Comparison of ENCODE assay signal across 8 cellular contexts in the genomic region with DNA sequence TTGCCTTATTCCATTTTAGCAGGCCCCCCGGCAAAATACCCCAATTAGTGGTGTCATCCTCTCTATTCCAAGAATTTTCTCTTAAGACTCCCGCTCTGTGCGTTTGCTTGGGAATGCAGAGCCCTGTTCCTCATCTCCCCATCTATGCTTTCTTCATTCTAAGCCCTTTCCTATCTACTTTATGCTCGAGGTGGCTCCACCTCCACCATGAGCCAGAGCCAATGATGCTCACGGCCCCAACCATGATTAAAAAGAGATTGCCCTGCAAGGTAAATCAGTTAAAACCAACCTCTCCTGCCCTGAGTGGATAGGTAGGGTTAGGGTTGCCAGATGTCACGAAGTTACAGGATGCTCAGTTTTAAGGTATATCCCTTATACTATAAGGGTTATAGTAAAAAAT. TPM values are rescaled to one million over a fixed set of nuclear protein-coding genes. Genes with fewer than 3 reads are reported as not detected.
A peak's percentile ranks its signal among the peaks of the same experiment; 100 is the strongest.
DNase-seq lines count a peak whose midpoint lies in the region; ATAC-seq, FAIRE-seq and TF ChIP-seq lines count a peak whose summit lies in the region.

No MANE protein-coding gene starts in this region.

- no peak overlapping the region for H3K23ac ChIP-seq in H9 (ENCODE audit: insufficient read length, low read depth, low read length)

- H2BK12ac ChIP-seq in H9 (ENCODE audit: insufficient read length, low read depth, low read length): no peak overlapping the region

- H3K56ac ChIP-seq in H9 (ENCODE audit: insufficient read length, low read depth, low read length): no peak overlapping the region

- no peak overlapping the region for H2BK20ac ChIP-seq in H9 (ENCODE audit: low read depth, low read length, poor library complexity, severe bottlenecking)

- no peak overlapping the region for H3K4ac ChIP-seq in H9 (ENCODE audit: low read depth, low read length)

- CTCF ChIA-PET in endothelial cell of umbilical vein (lab: Charles Lee): interaction anchor here (1.0 to 2.0 kb wide), 4 partner anchors 12 to 31 kb away, joined by 3 to 7 read pairs (median 5); a partner anchor contains a TSS

- dilution Hi-C loops in endothelial cell of umbilical vein (cut with MboI; ENCODE audit: extremely low pct_ligation_motif_present, low sequenced_read_pairs): no loop called here

- no peaks in the 10 kb centered on the region for H3K79me1 ChIP-seq in H9 (ENCODE audit: insufficient read depth, low read depth, low read length, poor library complexity, severe bottlenecking)

- H4K5ac ChIP-seq in H9 (ENCODE audit: insufficient read length, low read depth, low read length): no peak overlapping the region

- no peak overlapping the region for H2BK5ac ChIP-seq in H9 (ENCODE audit: insufficient read length, low read length)

- no peaks in the 10 kb centered on the region for H3K4me1 ChIP-seq in H9 (ENCODE audit: insufficient read depth, low read length)
- H3K4me1 ChIP-seq in endothelial cell of umbilical vein (ENCODE audit: control insufficient read depth, extremely low read depth, insufficient read depth, low read length): peaks cover 3% of the 10 kb centered on the region
- H3K4me1 ChIP-seq in skeletal muscle tissue (ENCODE audit: control insufficient read depth in 3 of 3, insufficient read depth in 3 of 3, low read length in 3 of 3): peaks cover 13 to 31% (median 24%) of the 10 kb centered on the region in 3 donors

- no peaks in the 10 kb centered on the region for H3K27me3 Mint-ChIP-seq in H9 (ENCODE audit: low read depth)

- H2BK120ac ChIP-seq in H9 (ENCODE audit: low read depth, low read length, poor library complexity, severe bottlenecking): no peak overlapping the region

- H3K36me3 Mint-ChIP-seq in H9 (ENCODE audit: insufficient read depth in 1 of 3, low read depth in 3 of 3): peaks cover 0 to 3% (median 1%) of the 10 kb centered on the region in 3 experiments; a peak in 3 of 7 replicates

- H2AFZ ChIP-seq in H9 (ENCODE audit: low read length): peak overlapping the region; percentile 87
- peak overlapping the region; percentile 95 for H2AFZ ChIP-seq in endothelial cell of umbilical vein (ENCODE audit: low read depth, low read length)

- TF ChIP-seq CTCF in H9 (conservative IDR thresholded peaks at IDR 0.05) (no peak), endothelial cell of umbilical vein (IDR thresholded peaks at IDR 0.05; ENCODE audit: extremely low read depth in 1 of 2, insufficient read depth in 1 of 2, low read depth in 1 of 2, low read length in 2 of 2) (no peak)

- H3K79me2 ChIP-seq in H9 (ENCODE audit: insufficient read depth, low read length) (no peaks in the 10 kb centered on the region), endothelial cell of umbilical vein (ENCODE audit: control insufficient read depth, insufficient read depth, low read length) (peaks cover 15% of the 10 kb centered on the region)

- H3K27ac Mint-ChIP-seq in H9: peak overlapping the region in 1 of 3 experiments; percentile 37; a peak in 3 of 7 replicates

- no TSS peak for BruUV-seq in endothelial cell of umbilical vein (replicated peaks; lab: Mats Ljungman, UMichigan)

- H3K14ac ChIP-seq in H9 (ENCODE audit: insufficient read depth, low read length): no peak overlapping the region

- peaks cover 6% of the 10 kb centered on the region for H3K23me2 ChIP-seq in H9 (ENCODE audit: insufficient read length, low read depth, low read length, poor library complexity, severe bottlenecking)

- H4K8ac ChIP-seq in H9 (replicated peaks; ENCODE audit: insufficient read length, low read depth, low read length): no peak overlapping the region

- H3K9me3 ChIP-seq in H9 (ENCODE audit: control insufficient read depth, low read depth, low read length) (no peaks in the 10 kb centered on the region), endothelial cell of umbilical vein (replicated peaks; ENCODE audit: control insufficient read depth, insufficient read depth, low read length) (no peaks in the 10 kb centered on the region), skeletal muscle tissue (ENCODE audit: control insufficient read depth in 3 of 3, low read length in 3 of 3) (no peaks in the 10 kb centered on the region)

- no CpG with 5 or more reads among the region's 6 CpGs for WGBS in H9 (ENCODE audit: extremely low coverage, insufficient read length, low lambda C conversion rate)

- peak overlapping the region; percentile 60 for H3K4me2 ChIP-seq in H9 (ENCODE audit: insufficient read depth, insufficient read length, low read length)
- no peak overlapping the region for H3K4me2 ChIP-seq in endothelial cell of umbilical vein (ENCODE audit: insufficient read depth, low read length)

- no peak overlapping the region for H2BK15ac ChIP-seq in H9 (ENCODE audit: low read depth, low read length)

- H3K36me3 ChIP-seq in endothelial cell of umbilical vein (ENCODE audit: control insufficient read depth in 2 of 2, extremely low read depth in 1 of 2, insufficient read depth in 2 of 2, low read length in 2 of 2): peaks cover 0 to 4% of the 10 kb centered on the region in 2 experiments
- H3K36me3 ChIP-seq in skeletal muscle tissue (ENCODE audit: control insufficient read depth in 3 of 3, insufficient read depth in 3 of 3, low read length in 3 of 3): peaks cover 0 to 5% (median 5%) of the 10 kb centered on the region in 3 donors

- H3K27me3 ChIP-seq in H9 (ENCODE audit: insufficient read depth, low read length) (no peaks in the 10 kb centered on the region), endothelial cell of umbilical vein (ENCODE audit: control insufficient read depth in 2 of 2, insufficient read depth in 2 of 2, low read length in 2 of 2) (no peaks in the 10 kb centered on the region), skeletal muscle tissue (ENCODE audit: control insufficient read depth in 3 of 3, insufficient read depth in 3 of 3, low read length in 3 of 3) (no peaks in the 10 kb centered on the region)

- no peaks in the 10 kb centered on the region for H3K9me1 ChIP-seq in endothelial cell of umbilical vein (replicated peaks; ENCODE audit: control insufficient read depth, extremely low read depth, insufficient read depth, low read length)

- DNase-seq in H9 (peak; percentile 30), SK-N-DZ (ENCODE audit: low spot score) (peak; percentile 78), endothelial cell of umbilical vein (ENCODE audit: low read depth, low spot score) (no peak), CD1c-positive myeloid dendritic cell (ENCODE audit: extremely low spot score) (no peak), GF-D8 (lab: John Stamatoyannopoulos, UW) (no peak), AG20443 (ENCODE audit: low spot score) (no peak)

- no peak overlapping the region for H4K91ac ChIP-seq in H9 (ENCODE audit: insufficient read length, low read depth, low read length)

- intact Hi-C loops in endothelial cell of umbilical vein (cut with micrococcal nuclease): no loop called here

- H2AK5ac ChIP-seq in H9 (ENCODE audit: insufficient read length, low read length): no peak overlapping the region

- H3K9ac ChIP-seq in H9 (ENCODE audit: extremely low read depth, insufficient read length, low read length): peak overlapping the region; percentile 69
- no peak overlapping the region for H3K9ac ChIP-seq in endothelial cell of umbilical vein (replicated peaks; ENCODE audit: extremely low read depth, insufficient read depth, low read length)
- peak overlapping the region; percentile 88 to 97 (median 96) for H3K9ac ChIP-seq in skeletal muscle tissue (ENCODE audit: low read depth in 1 of 3, low read length in 3 of 3)

- H3T11ph ChIP-seq in H9 (ENCODE audit: low read length): no peak overlapping the region

- peaks cover 17% of the 10 kb centered on the region in 2 experiments for H3K4me1 Mint-ChIP-seq in H9

- no peaks in the 10 kb centered on the region for H3K9me3 Mint-ChIP-seq in H9

- no peak overlapping the region for H3K18ac ChIP-seq in H9 (ENCODE audit: insufficient read length, low read depth, low read length)

- ATAC-seq in HG02623 (IDR thresholded peaks at IDR 0.05; ENCODE audit: unreplicated experiment): no peak

- no peak for TF ChIP-seq POLR2A in endothelial cell of umbilical vein (IDR thresholded peaks at IDR 0.05; ENCODE audit: low read depth, low read length)

- no peak for FAIRE-seq in endothelial cell of umbilical vein (lab: Jason Lieb, UNC)

- H4K20me1 ChIP-seq in H9 (ENCODE audit: control insufficient read depth, insufficient read depth, insufficient read length) (no peaks in the 10 kb centered on the region), endothelial cell of umbilical vein (replicated peaks; ENCODE audit: control insufficient read depth, extremely low read depth, insufficient read depth, low read length) (no peaks in the 10 kb centered on the region)

- H3K27ac ChIP-seq in H9 (ENCODE audit: insufficient read length, low read depth, low read length): peak overlapping the region; percentile 7
- no peak overlapping the region for H3K27ac ChIP-seq in endothelial cell of umbilical vein (ENCODE audit: insufficient read depth, low read depth, low read length)
- peak overlapping the region; percentile 87 for H3K27ac ChIP-seq in skeletal muscle tissue (ENCODE audit: low read depth, low read length)

- POLR2A ChIA-PET in endothelial cell of umbilical vein (lab: Charles Lee): interaction anchor here (1.4 kb wide), 1 partner anchor 28 kb away, joined by 4 read pairs; a partner anchor contains a TSS

- H3K4me3 Mint-ChIP-seq in H9: peak overlapping the region; percentile 24 to 89; a peak in 2 of 5 replicates

- H3K4me3 ChIP-seq in endothelial cell of umbilical vein (replicated peaks in 1 of 3; ENCODE audit: insufficient read depth in 1 of 3, low read depth in 1 of 3, low read length in 3 of 3) (no peak overlapping the region), skeletal muscle tissue (ENCODE audit: low read length in 3 of 3) (peak overlapping the region; percentile 93 to 98 (median 96))

RNA-seq across cellular contexts. Expression of a gene that starts 0.7 kb away (rescaled TPM):
- total RNA-seq in H9 (2021): 31.3 and 31.7 TPM in 2 replicates
- polyA plus RNA-seq in SK-N-DZ (2014; cell fraction: cytosol; rRNA removed): 50.5 and 56.8 TPM in 2 replicates
- 20.9 and 23.6 TPM in 2 replicates for polyA plus RNA-seq in SK-N-DZ (2014; cell fraction: nucleus; rRNA removed)
- 49.7 and 68.6 TPM in 2 replicates for total RNA-seq in endothelial cell of umbilical vein
- 57.2 and 63.0 TPM in 2 replicates for polyA plus RNA-seq in endothelial cell of umbilical vein
- polyA plus RNA-seq in endothelial cell of umbilical vein (2011; cell fraction: cytosol; rRNA removed): 72.6 and 82.5 TPM in 2 replicates
- polyA plus RNA-seq in endothelial cell of umbilical vein (2011; cell fraction: nucleus; rRNA removed): 67.7 and 72.6 TPM in 2 replicates
- polyA plus RNA-seq in endothelial cell of umbilical vein (2012): 50.6 and 52.8 TPM in 2 replicates
- 75.8 and 85.4 TPM in 2 replicates for polyA minus RNA-seq in endothelial cell of umbilical vein
- 15.2 TPM for polyA minus RNA-seq in endothelial cell of umbilical vein (2011; cell fraction: cytosol; rRNA and poly(A)+ RNA removed)
- 19.4 and 28.8 TPM in 2 replicates for polyA minus RNA-seq in endothelial cell of umbilical vein (2011; cell fraction: nucleus; rRNA and poly(A)+ RNA removed)
- 75.2 TPM for total RNA-seq in skeletal muscle tissue

RNA-seq across cellular contexts. Expression of a gene that starts 27.7 kb away (rescaled TPM):
- total RNA-seq in H9 (2021): 22.5 and 22.6 TPM in 2 replicates
- 53.3 and 54.3 TPM in 2 replicates for polyA plus RNA-seq in SK-N-DZ (2014; cell fraction: cytosol; rRNA removed)
- polyA plus RNA-seq in SK-N-DZ (2014; cell fraction: nucleus; rRNA removed): 32.6 and 41.4 TPM in 2 replicates
- total RNA-seq in endothelial cell of umbilical vein: 56.0 and 56.2 TPM in 2 replicates
- 16.4 and 21.7 TPM in 2 replicates for polyA plus RNA-seq in endothelial cell of umbilical vein
- 20.3 and 20.4 TPM in 2 replicates for polyA plus RNA-seq in endothelial cell of umbilical vein (2011; cell fraction: cytosol; rRNA removed)
- polyA plus RNA-seq in endothelial cell of umbilical vein (2011; cell fraction: nucleus; rRNA removed): 54.6 and 60.4 TPM in 2 replicates
- polyA plus RNA-seq in endothelial cell of umbilical vein (2012): 26.2 and 39.9 TPM in 2 replicates
- polyA minus RNA-seq in endothelial cell of umbilical vein: 39.1 and 42.3 TPM in 2 replicates
- 21.7 TPM for polyA minus RNA-seq in endothelial cell of umbilical vein (2011; cell fraction: cytosol; rRNA and poly(A)+ RNA removed)
- polyA minus RNA-seq in endothelial cell of umbilical vein (2011; cell fraction: nucleus; rRNA and poly(A)+ RNA removed): 36.8 and 50.4 TPM in 2 replicates
- 31.3 TPM for total RNA-seq in skeletal muscle tissue

RNA-seq across cellular contexts. Expression of a gene that starts 31.4 kb away (rescaled TPM):
- total RNA-seq in H9 (2021): 11.0 and 11.9 TPM in 2 replicates
- 18.8 and 20.8 TPM in 2 replicates for polyA plus RNA-seq in SK-N-DZ (2014; cell fraction: cytosol; rRNA removed)
- 5.3 and 8.4 TPM in 2 replicates for polyA plus RNA-seq in SK-N-DZ (2014; cell fraction: nucleus; rRNA removed)
- 10.0 and 10.7 TPM in 2 replicates for total RNA-seq in endothelial cell of umbilical vein
- 4.0 and 4.2 TPM in 2 replicates for polyA plus RNA-seq in endothelial cell of umbilical vein
- 5.2 and 5.5 TPM in 2 replicates for polyA plus RNA-seq in endothelial cell of umbilical vein (2011; cell fraction: cytosol; rRNA removed)
- polyA plus RNA-seq in endothelial cell of umbilical vein (2011; cell fraction: nucleus; rRNA removed): 5.9 and 8.6 TPM in 2 replicates
- polyA plus RNA-seq in endothelial cell of umbilical vein (2012): 4.7 and 6.3 TPM in 2 replicates
- polyA minus RNA-seq in endothelial cell of umbilical vein: 3.9 TPM in 2 replicates
- polyA minus RNA-seq in endothelial cell of umbilical vein (2011; cell fraction: cytosol; rRNA and poly(A)+ RNA removed): 6.8 TPM
- 5.0 and 9.0 TPM in 2 replicates for polyA minus RNA-seq in endothelial cell of umbilical vein (2011; cell fraction: nucleus; rRNA and poly(A)+ RNA removed)
- 7.3 TPM for total RNA-seq in skeletal muscle tissue

Comparison
In these comparisons a context has a peak if more than half of its experiments do, and no peak if none do; other contexts are left out.
1. DNase-seq: peak in H9 (single experiment) and SK-N-DZ (single experiment); none in endothelial cell of umbilical vein (single experiment), CD1c-positive myeloid dendritic cell (single experiment), GF-D8 (single experiment) and AG20443 (single experiment).
2. H3K4me3 ChIP-seq: peak in skeletal muscle tissue (3 of 3); none in endothelial cell of umbilical vein (0 of 3).